In the genomic region with DNA sequence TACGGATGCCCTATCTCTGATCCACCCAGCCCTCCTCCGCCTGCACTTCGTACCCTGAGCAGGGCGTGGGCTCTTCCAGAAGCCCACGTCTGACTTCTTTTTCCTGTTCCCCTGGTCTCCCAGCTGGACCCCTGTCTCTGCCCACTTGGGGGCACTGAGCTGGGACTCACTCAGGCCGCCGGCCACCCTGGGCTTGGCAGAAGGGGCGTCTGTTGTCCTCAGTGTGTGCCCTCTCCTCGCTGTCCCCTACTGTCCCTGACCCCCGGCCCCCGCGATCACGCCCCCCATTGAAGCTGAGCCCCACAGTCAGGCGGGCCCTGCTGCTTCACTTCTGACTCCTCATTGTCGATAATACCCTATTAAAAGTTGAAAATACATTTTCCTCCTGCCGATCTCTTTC, we compare ENCODE assay signal across 24 cellular contexts.
"Had no signal": no experiment of that assay in that cellular context is flagged by ENCODE, and none has a peak within 500 bp of the region (broad histone marks: within the 10 kb centered on the region; RNA-seq: fewer than 3 reads in every experiment).

No MANE protein-coding gene starts in this region.

- H3K4me1 ChIP-seq: esophagus muscularis mucosa, foreskin keratinocyte, tibial nerve had no signal

- H3K27ac ChIP-seq: brain microvascular endothelial cell, esophagus muscularis mucosa, foreskin keratinocyte, heart right ventricle, tibial nerve had no signal

- FAIRE-seq: astrocyte, colon had no signal

- H3K27me3 ChIP-seq: brain microvascular endothelial cell, esophagus muscularis mucosa, heart right ventricle, tibial nerve had no signal

- H3K36me3 ChIP-seq: brain microvascular endothelial cell, esophagus muscularis mucosa, heart right ventricle, tibial nerve had no signal

- H3K9me3 ChIP-seq: esophagus muscularis mucosa, heart right ventricle, tibial nerve had no signal

- ATAC-seq: foreskin keratinocyte; heart right ventricle; naive thymus-derived CD4-positive, alpha-beta T cell; T-helper 17 cell had no signal

- DNase-seq: activated CD4-positive, alpha-beta memory T cell treated with anti-CD3 and anti-CD28 coated beads for 36 hours; activated CD4-positive, alpha-beta T cell treated with anti-CD3 and anti-CD28 coated beads, Interleukin-2, amount 10 ng/mL, durations not matched to agents 24 days and 14 days; activated CD4-positive, CD25-positive, alpha-beta regulatory T cell treated with anti-CD3 and anti-CD28 coated beads, Interleukin-2, amount 50 U/mL, for 72 hours; activated CD8-positive, alpha-beta memory T cell treated with anti-CD3 and anti-CD28 coated beads, Interleukin-2, amount 50 U/mL, for 4 hours; activated gamma-delta T cell; activated naive CD4-positive, alpha-beta T cell treated with anti-CD3 and anti-CD28 coated beads, Interleukin-2, amount 10 ng/mL, durations not matched to agents 7 days and 5 days; activated naive CD8-positive, alpha-beta T cell treated with anti-CD3 and anti-CD28 coated beads, Interleukin-2, amount 10 ng/mL, durations not matched to agents 7 days and 5 days; activated T-cell treated with anti-CD3 and anti-CD28 coated beads, Interleukin-2, amount 50 U/mL, for 1 hour; brain microvascular endothelial cell; central memory CD4-positive, alpha-beta T cell; dermis blood vessel endothelial cell; effector CD4-positive, alpha-beta T cell; foreskin keratinocyte; midbrain; naive thymus-derived CD4-positive, alpha-beta T cell; stimulated activated CD4-positive, alpha-beta T cell treated with anti-CD3 and anti-CD28 coated beads, Interleukin-2, amount 100 ng/mL, for 48 hours; stimulated activated naive CD4-positive, alpha-beta T cell treated with Interleukin-2 at 50 U/mL for 16 hours; T-helper 17 cell; T1000 had no signal

- H3K4me3 ChIP-seq: esophagus muscularis mucosa, heart right ventricle, tibial nerve had no signal
